Comparison of ENCODE assay signal across 14 cellular contexts in the genomic region with DNA sequence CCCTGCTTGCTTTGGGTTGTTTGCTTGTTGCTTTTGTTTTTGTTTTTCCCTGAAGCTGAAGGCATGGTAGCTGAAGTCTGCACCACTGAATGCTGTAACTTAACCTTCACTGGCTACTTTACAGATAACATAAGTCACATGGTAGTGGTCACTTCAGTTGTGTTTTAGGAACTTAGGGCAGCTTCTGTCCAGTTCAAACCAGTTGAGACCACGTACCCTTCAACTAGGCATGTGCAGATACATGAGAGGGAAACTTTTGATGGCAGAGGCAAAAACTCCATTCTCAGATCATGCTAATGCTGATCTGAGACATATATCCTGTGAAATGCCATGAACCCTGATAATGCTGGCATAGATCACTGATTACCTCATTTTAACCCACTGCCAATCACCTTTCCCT. TPM values are rescaled to one million over a fixed set of nuclear protein-coding genes. Genes with fewer than 3 reads are reported as not detected.
"Had no signal": no experiment of that assay in that cellular context is flagged by ENCODE, and none has a peak within 500 bp of the region (broad histone marks: within the 10 kb centered on the region; RNA-seq: fewer than 3 reads in every experiment).

No MANE protein-coding gene starts in this region.

RNA-seq across cellular contexts. Expression of a gene that starts 42.3 kb away (rescaled TPM):
- total RNA-seq: natural killer cell; natural killer cell treated with Interleukin-12 subunit alpha and Interleukin-12 subunit beta and Interleukin-15 and Interleukin-18, amount 100 ng/mL, for 72 hours; neural crest cell; omental fat pad; ovary; pancreas; psoas muscle; renal cortical epithelial cell; right lobe of liver; sigmoid colon; smooth muscle cell; spleen had no signal
- polyA plus RNA-seq: neural cell, pancreas, sigmoid colon, small intestine, smooth muscle cell, spleen had no signal
